ENCODE assay signal across 2 cellular contexts in genomic region chr1:226118357-226118756, GRCh38.
TF ChIP-seq lines count a peak whose summit lies in the region.

No MANE protein-coding gene starts in this region.

TF ChIP-seq in SK-N-SH, 30 proteins besides CTCF, POLR2A, EP300 and RAD21 (continued from another document):
- TF ChIP-seq PBX3 (IDR thresholded peaks at IDR 0.05) (no peak), REST (IDR thresholded peaks at IDR 0.05; ENCODE audit: low read depth, low read length) (no peak), FOXJ3 (CRISPR knock-in tag; IDR thresholded peaks at IDR 0.05) (no peak), RCOR1 (IDR thresholded peaks at IDR 0.05; ENCODE audit: low read length) (no peak), YY1 (IDR thresholded peaks at IDR 0.05; ENCODE audit: low read depth) (no peak), FOSL2 (IDR thresholded peaks at IDR 0.05; ENCODE audit: borderline replicate concordance, low read depth) (no peak)

TF ChIP-seq in SK-N-SH treated with all-trans-retinoic acid at 6 μM for 48 hours, 23 proteins besides CTCF, POLR2A, EP300 and RAD21 (continued from another document):
- TF ChIP-seq ZNF565 (CRISPR knock-in tag; conservative IDR thresholded peaks at IDR 0.05; ENCODE audit: low read depth), result no peak
- TF ChIP-seq TSHZ2 (CRISPR knock-in tag; IDR thresholded peaks at IDR 0.05), result no peak
- no peak for TF ChIP-seq RARB (CRISPR knock-in tag; IDR thresholded peaks at IDR 0.05)
- no peak for TF ChIP-seq OSR1 (CRISPR knock-in tag; IDR thresholded peaks at IDR 0.05)
- TF ChIP-seq CSDC2 (CRISPR knock-in tag; IDR thresholded peaks at IDR 0.05), result no peak
- no peak for TF ChIP-seq PPARA (CRISPR knock-in tag; IDR thresholded peaks at IDR 0.05; ENCODE audit: borderline replicate concordance)
- TF ChIP-seq CSRNP3 (CRISPR knock-in tag; IDR thresholded peaks at IDR 0.05), result no peak
- no peak for TF ChIP-seq BACH2 (CRISPR knock-in tag; IDR thresholded peaks at IDR 0.05; ENCODE audit: borderline replicate concordance)
- TF ChIP-seq TOX (CRISPR knock-in tag; IDR thresholded peaks at IDR 0.05; ENCODE audit: borderline replicate concordance), result no peak
- TF ChIP-seq GLIS3 (CRISPR knock-in tag; IDR thresholded peaks at IDR 0.05), result no peak
- TF ChIP-seq ZFP30 (CRISPR knock-in tag; IDR thresholded peaks at IDR 0.05), result no peak
TF ChIP-seq in SK-N-SH treated with all-trans-retinoic acid at 6 μM for 48 hours: peak in this region for 0.
